Comparison of ENCODE assay signal across 9 cellular contexts in the genomic region with DNA sequence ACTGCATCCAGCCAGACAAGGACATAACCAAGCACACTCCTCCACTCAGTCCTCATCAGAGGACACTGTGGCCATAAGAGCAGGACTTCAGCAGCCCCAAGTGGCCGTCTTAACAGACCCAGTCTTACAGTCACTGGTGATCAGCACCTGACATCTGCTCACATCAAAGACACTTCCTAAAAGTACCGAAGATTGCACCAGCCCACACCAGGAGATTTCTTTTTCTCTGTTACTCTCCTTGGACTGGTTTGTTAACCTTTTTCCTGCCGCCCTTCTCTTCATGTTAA. TPM values are rescaled to one million over a fixed set of nuclear protein-coding genes. Genes with fewer than 3 reads are reported as not detected.
DNase-seq lines count a peak whose midpoint lies in the region; ATAC-seq and TF ChIP-seq lines count a peak whose summit lies in the region.
"Had no signal": no experiment of that assay in that cellular context is flagged by ENCODE, and none has a peak within 500 bp of the region (broad histone marks: within the 10 kb centered on the region; RNA-seq: fewer than 3 reads in every experiment).

No MANE protein-coding gene starts in this region.

- no peak overlapping the region for H3K4ac ChIP-seq in mesenchymal stem cell (ENCODE audit: low read depth in 1 of 2, low read length in 2 of 2)

- no peak overlapping the region for H3K4me2 ChIP-seq in mesenchymal stem cell (ENCODE audit: low read length, poor library complexity, severe bottlenecking)

- no peaks in the 10 kb centered on the region for H3K27me3 ChIP-seq in RWPE2 (ENCODE audit: insufficient read depth, poor library complexity, severe bottlenecking)
- H3K27me3 ChIP-seq in thymus (ENCODE audit: control insufficient read depth, insufficient read depth) = no peaks in the 10 kb centered on the region
- H3K27me3 ChIP-seq in mesenchymal stem cell (ENCODE audit: control insufficient read depth in 1 of 2, insufficient read depth in 1 of 2, low read length in 2 of 2) = peaks cover 58 to 68% of the 10 kb centered on the region in 2 experiments

- H3K9me3 Mint-ChIP-seq in glutamatergic neuron (ENCODE audit: unreplicated experiment) = peaks cover 19% of the 10 kb centered on the region

- intact Hi-C loops in left cardiac atrium (cut with DNase I) = loop anchor here in 1 of 2 donors (10.0 kb wide), 1 partner anchor 63 kb away; no protein-coding TSS in a partner anchor
- intact Hi-C loops in Right ventricle myocardium inferior (cut with DNase I) = loop anchor here (5.0 kb wide), 1 partner anchor 130 kb away; a partner anchor contains a TSS

- no peak overlapping the region for H2AFZ ChIP-seq in mesenchymal stem cell (ENCODE audit: low read depth, low read length)

- no peak overlapping the region for H3K9ac ChIP-seq in mesenchymal stem cell (ENCODE audit: low read length)

- H3K14ac ChIP-seq in mesenchymal stem cell (ENCODE audit: low read length in 2 of 2) = no peak overlapping the region

- H3K27ac ChIP-seq in RWPE2 (ENCODE audit: poor library complexity, severe bottlenecking) = no peak overlapping the region
- peak overlapping the region; percentile 100 for H3K27ac ChIP-seq in thymus (ENCODE audit: low read depth)
- H3K27ac ChIP-seq in mesenchymal stem cell (ENCODE audit: low read length, poor library complexity, severe bottlenecking) = no peak overlapping the region

- H3K9me3 ChIP-seq in RWPE2 (ENCODE audit: severe bottlenecking) = no peaks in the 10 kb centered on the region
- no peaks in the 10 kb centered on the region for H3K9me3 ChIP-seq in thymus (ENCODE audit: control insufficient read depth)
- H3K9me3 ChIP-seq in mesenchymal stem cell (ENCODE audit: control insufficient read depth, low read length) = no peaks in the 10 kb centered on the region

- no peaks in the 10 kb centered on the region for H3K36me3 ChIP-seq in RWPE2 (ENCODE audit: low read depth)
- no peaks in the 10 kb centered on the region for H3K36me3 ChIP-seq in thymus (ENCODE audit: control insufficient read depth, insufficient read depth)
- H3K36me3 ChIP-seq in mesenchymal stem cell (ENCODE audit: control insufficient read depth in 1 of 2, insufficient read depth in 2 of 2, low read depth in 1 of 2, low read length in 2 of 2) = no peaks in the 10 kb centered on the region

- H4K8ac ChIP-seq in mesenchymal stem cell (ENCODE audit: low read length) = no peak overlapping the region

- no peak overlapping the region for H2BK120ac ChIP-seq in mesenchymal stem cell (ENCODE audit: low read depth, low read length)

- H3K27me3 Mint-ChIP-seq in glutamatergic neuron (ENCODE audit: unreplicated experiment) = peaks cover 11% of the 10 kb centered on the region

- H2AK5ac ChIP-seq in mesenchymal stem cell (ENCODE audit: low read length, severe bottlenecking) = no peak overlapping the region

- no peak overlapping the region for H2BK15ac ChIP-seq in mesenchymal stem cell (ENCODE audit: low read depth, poor library complexity, severe bottlenecking)

- 5% methylated on average over 3 of the region's 3 CpGs for WGBS in thymus
- WGBS in mesenchymal stem cell = 57% methylated on average over 2 of the region's 3 CpGs

- H3K4me1 ChIP-seq in RWPE2 (ENCODE audit: insufficient read depth, poor library complexity, severe bottlenecking) = no peaks in the 10 kb centered on the region
- peaks cover 48% of the 10 kb centered on the region for H3K4me1 ChIP-seq in thymus (ENCODE audit: control insufficient read depth, insufficient read depth, low read length)
- H3K4me1 ChIP-seq in mesenchymal stem cell (ENCODE audit: control insufficient read depth, insufficient read depth, low read depth, low read length) = peaks cover 7% of the 10 kb centered on the region

- H3K4me3 Mint-ChIP-seq in glutamatergic neuron (ENCODE audit: unreplicated experiment) = peak overlapping the region; percentile 85

- H4K91ac ChIP-seq in mesenchymal stem cell (ENCODE audit: low read length) = no peak overlapping the region

- no peak overlapping the region for H3K4me3 ChIP-seq in RWPE2 (ENCODE audit: severe bottlenecking)
- peak overlapping the region; percentile 70 for H3K4me3 ChIP-seq in thymus (ENCODE audit: low read length)
- H3K4me3 ChIP-seq in mesenchymal stem cell (ENCODE audit: insufficient read depth in 1 of 2, low read depth in 1 of 2, low read length in 2 of 2) = no peak overlapping the region

- H2BK5ac ChIP-seq in mesenchymal stem cell (ENCODE audit: low read depth, low read length, poor library complexity, severe bottlenecking) = no peak overlapping the region

- DNase-seq in left cardiac atrium = no peak
- DNase-seq in Right ventricle myocardium inferior (ENCODE audit: missing footprints) = no peak
- no peak for DNase-seq in RWPE2 (ENCODE audit: low spot score)
- DNase-seq in glutamatergic neuron = no peak
- no peak for DNase-seq in mesenchymal stem cell
- DNase-seq: central memory CD4-positive, alpha-beta T cell had no signal

- H3K4me1 Mint-ChIP-seq in glutamatergic neuron (ENCODE audit: low read depth, unreplicated experiment) = peaks cover 18% of the 10 kb centered on the region

- peak; percentile 7 to 53 for ATAC-seq in left cardiac atrium
- ATAC-seq in Right ventricle myocardium inferior = no peak
- ATAC-seq in RWPE2 (ENCODE audit: low read depth) = 0 out of 3 replicates have a peak, but pooled peaks have one; percentile 23
- ATAC-seq in HG02588 (IDR thresholded peaks at IDR 0.05; ENCODE audit: unreplicated experiment) = no peak
- ATAC-seq in HG02759 (IDR thresholded peaks at IDR 0.05; ENCODE audit: unreplicated experiment) = no peak

- no peak overlapping the region for H3K18ac ChIP-seq in mesenchymal stem cell (ENCODE audit: low read depth in 1 of 2, low read length in 2 of 2)

- H3K79me1 ChIP-seq in mesenchymal stem cell (replicated peaks; ENCODE audit: low read length, poor library complexity, severe bottlenecking) = no peaks in the 10 kb centered on the region

- H3K23ac ChIP-seq in mesenchymal stem cell (ENCODE audit: low read length in 2 of 2) = no peak overlapping the region

- TF ChIP-seq CTCF in RWPE2 (IDR thresholded peaks at IDR 0.05; ENCODE audit: poor library complexity, severe bottlenecking) (no peak), glutamatergic neuron (IDR thresholded peaks at IDR 0.05; ENCODE audit: partially characterized antibody, unreplicated experiment) (no peak)

- H3K27ac Mint-ChIP-seq in glutamatergic neuron (ENCODE audit: unreplicated experiment) = peak overlapping the region; percentile 93

- no peaks in the 10 kb centered on the region for H3K36me3 Mint-ChIP-seq in glutamatergic neuron (ENCODE audit: unreplicated experiment)

- H2BK12ac ChIP-seq in mesenchymal stem cell (ENCODE audit: low read length in 2 of 2) = no peak overlapping the region

RNA-seq across cellular contexts. Expression of a gene that starts 44.1 kb away (rescaled TPM):
- total RNA-seq in left cardiac atrium (10 to 100 TPM; 56.0 to 56.5 TPM), Right ventricle myocardium inferior (77.2 TPM), glutamatergic neuron (ENCODE audit: unreplicated experiment) (68.7 TPM)
- 161 TPM for polyA plus RNA-seq in thymus
- 45.2 TPM for polyA plus RNA-seq in mesenchymal stem cell (2013, experiment 1 of 2)
- polyA plus RNA-seq in mesenchymal stem cell (2013, experiment 2 of 2) = 45.1 TPM

RNA-seq across cellular contexts. Expression of a gene that starts 52.0 kb away (rescaled TPM):
- total RNA-seq in left cardiac atrium (1 to 10 TPM; 5.8 to 7.8 TPM), Right ventricle myocardium inferior (8.7 TPM), glutamatergic neuron (ENCODE audit: unreplicated experiment) (9.0 TPM)
- polyA plus RNA-seq in thymus = 143 TPM
- polyA plus RNA-seq in mesenchymal stem cell (2013, experiment 1 of 2) = not detected
- polyA plus RNA-seq in mesenchymal stem cell (2013, experiment 2 of 2) = not detected

Comparison
In these comparisons a context has a peak if more than half of its experiments do, and no peak if none do; other contexts are left out.
1. ATAC-seq: peak in left cardiac atrium (2 of 2) and RWPE2 (single experiment); none in Right ventricle myocardium inferior (single experiment), HG02588 (single experiment) and HG02759 (single experiment).